23 cellular contexts compared by ENCODE assay signal in the genomic region with DNA sequence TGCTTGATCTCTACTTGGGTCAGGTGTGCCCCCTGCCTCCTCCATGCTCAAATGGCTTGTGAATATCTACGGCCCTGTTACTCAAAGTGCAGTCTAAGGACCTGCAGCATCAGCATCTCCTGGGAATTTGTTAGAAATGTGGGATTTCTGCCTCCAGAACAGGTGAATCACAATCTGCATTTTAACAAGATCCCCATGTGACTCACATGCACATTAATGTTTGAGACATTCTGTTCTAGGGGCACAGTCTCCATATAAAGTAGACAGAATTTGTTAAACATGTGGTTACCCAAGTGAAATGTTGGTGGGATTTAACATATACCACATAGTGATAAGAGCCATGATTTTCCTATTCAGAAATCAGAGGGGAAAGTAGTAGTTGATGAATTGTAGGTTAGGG.
"Had no signal": no experiment of that assay in that cellular context is flagged by ENCODE, and none has a peak within 500 bp of the region (broad histone marks: within the 10 kb centered on the region; RNA-seq: fewer than 3 reads in every experiment).

No MANE protein-coding gene starts in this region.

- H3K4me2 ChIP-seq: smooth muscle cell had no signal

- H3K27me3 ChIP-seq: gastrocnemius medialis, right lobe of liver, stomach, suprapubic skin, tibial nerve had no signal

- H3K79me2 ChIP-seq: parathyroid adenoma had no signal

- H3K9me3 ChIP-seq: gastrocnemius medialis, mucosa of descending colon, right lobe of liver, suprapubic skin had no signal

- ATAC-seq: gastrocnemius medialis; left cardiac atrium; mucosa of descending colon; right lobe of liver; stimulated activated memory B cell treated with anti-CD40 and anti-IgM and Interleukin-4, amounts not matched to agents 10 μg/mL and 1 μg/mL and 100 μg/mL, for 72 hours had no signal

- H3K4me1 ChIP-seq: parathyroid adenoma, right lobe of liver, suprapubic skin, tibial nerve had no signal

- H3K4me3 ChIP-seq: gastrocnemius medialis, mucosa of descending colon, right lobe of liver, smooth muscle cell, stomach, suprapubic skin, tibial nerve had no signal

- H2AFZ ChIP-seq: parathyroid adenoma had no signal

- H3K27ac ChIP-seq: gastrocnemius medialis, parathyroid adenoma, right lobe of liver, stomach, suprapubic skin, tibial nerve had no signal

- H3K36me3 ChIP-seq: gastrocnemius medialis, right lobe of liver, stomach, suprapubic skin, tibial nerve had no signal

- H3K9ac ChIP-seq: parathyroid adenoma had no signal

- DNase-seq: activated CD4-positive, alpha-beta memory T cell treated with anti-CD3 and anti-CD28 coated beads for 36 hours; activated CD4-positive, alpha-beta T cell treated with anti-CD3 and anti-CD28 coated beads for 48 hours; activated effector memory CD4-positive, alpha-beta T cell treated with anti-CD3 and anti-CD28 coated beads, Interleukin-2, amount 50 U/mL, for 16 hours; activated naive CD4-positive, alpha-beta T cell treated with anti-CD3 and anti-CD28 coated beads, Interleukin-2, amount 10 ng/mL, durations not matched to agents 7 days and 5 days; central memory CD4-positive, alpha-beta T cell; dermis blood vessel endothelial cell; effector CD8-positive, alpha-beta T cell; erythroblast; gastrocnemius medialis; hypothalamus; left cardiac atrium; mesendoderm; mucosa of descending colon; nephron progenitor cell; right lobe of liver; stimulated activated CD4-positive, alpha-beta T cell treated with anti-CD3 and anti-CD28 coated beads, Interleukin-15, amount 100 ng/mL, for 24 hours; stomach; T1000 had no signal
